In the genomic region with DNA sequence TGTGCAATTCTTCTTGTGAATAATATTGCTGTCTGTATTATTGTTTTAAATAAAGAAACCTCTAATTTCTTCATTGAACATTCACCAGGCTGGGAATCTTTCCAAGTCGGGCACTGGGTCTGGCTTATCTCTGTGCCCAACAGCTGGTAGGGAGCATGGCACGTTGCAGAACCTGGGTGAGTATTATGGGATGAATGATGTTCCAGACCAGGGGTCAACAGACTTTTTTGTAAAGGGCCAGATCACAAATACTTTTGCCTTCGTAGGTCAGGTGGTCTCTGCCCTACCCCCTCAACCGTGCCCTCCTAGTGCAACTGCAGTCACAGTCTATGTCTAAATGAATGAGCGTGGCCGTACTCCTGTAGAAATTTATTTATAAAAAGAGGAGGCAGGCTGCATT, we compare ENCODE assay signal across 20 cellular contexts.
DNase-seq lines count a peak whose midpoint lies in the region; ATAC-seq and TF ChIP-seq lines count a peak whose summit lies in the region.
"Had no signal": no experiment of that assay in that cellular context is flagged by ENCODE, and none has a peak within 500 bp of the region (broad histone marks: within the 10 kb centered on the region; RNA-seq: fewer than 3 reads in every experiment).

No MANE protein-coding gene starts in this region.

- H3K4me3 ChIP-seq in right lobe of liver (no peak overlapping the region), H7 (ENCODE audit: insufficient read depth, low read depth, low read length) (no peak overlapping the region)
- H3K4me3 ChIP-seq: BLaER1, GM12878, GM23338, HAP-1 had no signal

- H3K9me3 Mint-ChIP-seq in WTC11, result no peaks in the 10 kb centered on the region
- H3K9me3 Mint-ChIP-seq: CD4-positive, CD25-positive, alpha-beta regulatory T cell; CD8-positive, alpha-beta T cell; GM23338; HFFc6 had no signal

- peaks cover 7% of the 10 kb centered on the region; the same call in 1 of the 2 replicates for H3K4me1 Mint-ChIP-seq in WTC11
- H3K4me1 Mint-ChIP-seq: B cell; CD4-positive, CD25-positive, alpha-beta regulatory T cell; GM23338 had no signal

- peak; percentile 61 for ATAC-seq in left lobe of liver
- ATAC-seq in right lobe of liver, result peak; percentile 43 to 72 (median 58)
- ATAC-seq in WTC11, result no peak
- ATAC-seq: CD8-positive, alpha-beta T cell; GM12878; GM23338 had no signal

- WGBS in right lobe of liver (ENCODE audit: insufficient coverage, low coverage, low lambda C conversion rate, missing lambda C conversion rate), result 40% methylated on average over 6 of the region's 6 CpGs

- CTCF ChIA-PET in WTC11 (lab: Charles Lee), result no interaction called here

- H3K4me3 Mint-ChIP-seq in WTC11, result no peak overlapping the region
- H3K4me3 Mint-ChIP-seq: B cell; CD8-positive, alpha-beta T cell; GM23338; HFFc6 had no signal

- peak; percentile 10 for DNase-seq in DMS 273 (lab: John Stamatoyannopoulos, UW; ENCODE audit: unreplicated experiment)
- no peak for DNase-seq in DMS 273 treated with DMSO at 0.1 percent for 48 hours (lab: John Stamatoyannopoulos, UW)
- peak; percentile 62 for DNase-seq in left lobe of liver (ENCODE audit: low spot score)
- DNase-seq in right lobe of liver, result peak in 2 of 3 donors; percentile 64 to 72
- DNase-seq in H7, result no peak
- no peak for DNase-seq in DMS114 treated with DMSO at 0.1 percent for 48 hours (lab: John Stamatoyannopoulos, UW; ENCODE audit: unreplicated experiment)
- no peak for DNase-seq in WTC11 (ENCODE audit: low spot score)
- DNase-seq: CD4-positive, CD25-positive, alpha-beta regulatory T cell; CD8-positive, alpha-beta T cell; DMS79; EL; GDM1; HFFc6 had no signal

- intact Hi-C loops in right lobe of liver (cut with DNase I), result no loop called here

- no peaks in the 10 kb centered on the region for H3K36me3 Mint-ChIP-seq in WTC11
- H3K36me3 Mint-ChIP-seq: CD4-positive, CD25-positive, alpha-beta regulatory T cell; CD8-positive, alpha-beta T cell had no signal

- no peaks in the 10 kb centered on the region for H3K9me3 ChIP-seq in right lobe of liver
- H3K9me3 ChIP-seq: BLaER1, HAP-1 had no signal

- no peak for TF ChIP-seq POLR2A in right lobe of liver (IDR thresholded peaks at IDR 0.05)

- H3K4me1 ChIP-seq in right lobe of liver, result peaks cover 0 to 29% (median 8%) of the 10 kb centered on the region in 4 donors
- H3K4me1 ChIP-seq: BLaER1, HAP-1 had no signal

- peaks cover 6% of the 10 kb centered on the region; the same call in 1 of the 2 replicates for H3K27me3 Mint-ChIP-seq in WTC11 (ENCODE audit: low read depth)
- H3K27me3 Mint-ChIP-seq: CD4-positive, CD25-positive, alpha-beta regulatory T cell had no signal

- no peak overlapping the region for H3K27ac Mint-ChIP-seq in WTC11
- H3K27ac Mint-ChIP-seq: B cell; CD4-positive, CD25-positive, alpha-beta regulatory T cell; CD8-positive, alpha-beta T cell; HFFc6 had no signal

- H3K36me3 ChIP-seq in right lobe of liver, result no peaks in the 10 kb centered on the region
- H3K36me3 ChIP-seq in H7 (replicated peaks; ENCODE audit: control insufficient read depth, insufficient read depth, low read length), result no peaks in the 10 kb centered on the region
- H3K36me3 ChIP-seq: BLaER1, HAP-1 had no signal

- TF ChIP-seq CTCF in right lobe of liver (IDR thresholded peaks at IDR 0.05), result no peak
- TF ChIP-seq CTCF in WTC11 (IDR thresholded peaks at IDR 0.05), result no peak

- POLR2A ChIA-PET in WTC11 (lab: Charles Lee), result no interaction called here

- H3K27me3 ChIP-seq in right lobe of liver (no peaks in the 10 kb centered on the region), H7 (ENCODE audit: control insufficient read depth, insufficient read depth, low read length) (no peaks in the 10 kb centered on the region)
- H3K27me3 ChIP-seq: BLaER1 had no signal

- H3K27ac ChIP-seq in right lobe of liver, result peak overlapping the region in 1 of 3 donors; percentile 27
- H3K27ac ChIP-seq: 22Rv1, BLaER1, C4-2B had no signal

TF ChIP-seq in WTC11, 78 proteins besides CTCF, POLR2A, EP300 and RAD21:
- TF ChIP-seq ETV6 (CRISPR knock-in tag; IDR thresholded peaks at IDR 0.05), result no peak
- no peak for TF ChIP-seq SOX15 (CRISPR knock-in tag; IDR thresholded peaks at IDR 0.05)
- TF ChIP-seq, protein P1, sequence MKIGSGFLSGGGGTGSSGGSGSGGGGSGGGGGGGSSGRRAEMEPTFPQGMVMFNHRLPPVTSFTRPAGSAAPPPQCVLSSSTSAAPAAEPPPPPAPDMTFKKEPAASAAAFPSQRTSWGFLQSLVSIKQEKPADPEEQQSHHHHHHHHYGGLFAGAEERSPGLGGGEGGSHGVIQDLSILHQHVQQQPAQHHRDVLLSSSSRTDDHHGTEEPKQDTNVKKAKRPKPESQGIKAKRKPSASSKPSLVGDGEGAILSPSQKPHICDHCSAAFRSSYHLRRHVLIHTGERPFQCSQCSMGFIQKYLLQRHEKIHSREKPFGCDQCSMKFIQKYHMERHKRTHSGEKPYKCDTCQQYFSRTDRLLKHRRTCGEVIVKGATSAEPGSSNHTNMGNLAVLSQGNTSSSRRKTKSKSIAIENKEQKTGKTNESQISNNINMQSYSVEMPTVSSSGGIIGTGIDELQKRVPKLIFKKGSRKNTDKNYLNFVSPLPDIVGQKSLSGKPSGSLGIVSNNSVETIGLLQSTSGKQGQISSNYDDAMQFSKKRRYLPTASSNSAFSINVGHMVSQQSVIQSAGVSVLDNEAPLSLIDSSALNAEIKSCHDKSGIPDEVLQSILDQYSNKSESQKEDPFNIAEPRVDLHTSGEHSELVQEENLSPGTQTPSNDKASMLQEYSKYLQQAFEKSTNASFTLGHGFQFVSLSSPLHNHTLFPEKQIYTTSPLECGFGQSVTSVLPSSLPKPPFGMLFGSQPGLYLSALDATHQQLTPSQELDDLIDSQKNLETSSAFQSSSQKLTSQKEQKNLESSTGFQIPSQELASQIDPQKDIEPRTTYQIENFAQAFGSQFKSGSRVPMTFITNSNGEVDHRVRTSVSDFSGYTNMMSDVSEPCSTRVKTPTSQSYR (CRISPR knock-in tag; IDR thresholded peaks at IDR 0.05), result no peak
- no peak for TF ChIP-seq TEAD4 (CRISPR knock-in tag; IDR thresholded peaks at IDR 0.05)
- TF ChIP-seq ZNF232 (CRISPR knock-in tag; IDR thresholded peaks at IDR 0.05), result no peak
- TF ChIP-seq AFF4 (CRISPR knock-in tag; IDR thresholded peaks at IDR 0.05; ENCODE audit: borderline replicate concordance), result no peak
- TF ChIP-seq ATF6 (CRISPR knock-in tag; IDR thresholded peaks at IDR 0.05), result no peak
- TF ChIP-seq FOXP1 (CRISPR knock-in tag; IDR thresholded peaks at IDR 0.05; ENCODE audit: borderline replicate concordance), result no peak
- no peak for TF ChIP-seq GRHL2 (CRISPR knock-in tag; IDR thresholded peaks at IDR 0.05; ENCODE audit: insufficient replicate concordance, severe bottlenecking)

Comparison
In these comparisons a context has a peak if more than half of its experiments do, and no peak if none do; other contexts are left out.
1. DNase-seq: peak in DMS 273 (single experiment), left lobe of liver (single experiment) and right lobe of liver (2 of 3); none in DMS 273 treated with DMSO at 0.1 percent for 48 hours (single experiment), H7 (single experiment), DMS114 treated with DMSO at 0.1 percent for 48 hours (single experiment) and WTC11 (single experiment).